Comparison of ENCODE assay signal across 7 cellular contexts in genomic region chr6:138691595-138692057, GRCh38.
A peak's percentile ranks its signal among the peaks of the same experiment; 100 is the strongest.
DNase-seq lines count a peak whose midpoint lies in the region; ATAC-seq, FAIRE-seq and TF ChIP-seq lines count a peak whose summit lies in the region.

No MANE protein-coding gene starts in this region.

- FAIRE-seq in HepG2 (lab: Jason Lieb, UNC) = peak; percentile 4

- no peak for TF ChIP-seq CTCF in breast epithelium (IDR thresholded peaks at IDR 0.05)
- no peak for TF ChIP-seq CTCF in HepG2 (CRISPR knock-in tag; IDR thresholded peaks at IDR 0.05)
- no peak for TF ChIP-seq CTCF in transverse colon (IDR thresholded peaks at IDR 0.05)

- no TSS peak for BruUV-seq in HepG2 (replicated peaks; lab: Mats Ljungman, UMichigan)

- CTCF ChIA-PET in HepG2 (lab: Yijun Ruan, JAX; ENCODE audit: low intra/inter-chr PET ratio, low total read pairs) = interaction anchor here (0.8 to 3.3 kb wide), 4 partner anchors 35 to 103 kb away, joined by 3 to 23 read pairs (median 3); no protein-coding TSS in a partner anchor

- peak overlapping the region; percentile 88 for H2AFZ ChIP-seq in HepG2 (ENCODE audit: low read length)

- no peaks in the 10 kb centered on the region for H3K27me3 ChIP-seq in MG63
- H3K27me3 ChIP-seq in breast epithelium = no peaks in the 10 kb centered on the region
- H3K27me3 ChIP-seq in HepG2 (ENCODE audit: control insufficient read depth in 1 of 2, insufficient read depth in 2 of 2, low read length in 2 of 2) = peaks cover 0 to 9% of the 10 kb centered on the region in 2 experiments; a peak in 1 of 5 replicates
- no peaks in the 10 kb centered on the region for H3K27me3 ChIP-seq in transverse colon

- no peak for TF ChIP-seq RAD21 in HepG2 (CRISPR knock-in tag; IDR thresholded peaks at IDR 0.05)

- 3% methylated on average over 14 of the region's 14 CpGs for whole genome bisulfite sequencing in HepG2 (ENCODE audit: low lambda C conversion rate)
- WGBS in transverse colon (ENCODE audit: low coverage in 1 of 2), 2 donors = 4 to 17% methylated on average over 9 to 14 of the region's 14 CpGs

- H3K27ac ChIP-seq in breast epithelium = peak overlapping the region; percentile 79 to 86
- H3K27ac ChIP-seq in HepG2 (ENCODE audit: extremely low read length, insufficient read depth, low read length) = peak overlapping the region; percentile 12
- peak overlapping the region in 3 of 4 donors; percentile 87 to 93 (median 88) for H3K27ac ChIP-seq in transverse colon

- TF ChIP-seq EP300 in HepG2 (IDR thresholded peaks at IDR 0.05; ENCODE audit: low read depth in 2 of 2, low read length in 2 of 2) (no peak), HepG2 (CRISPR knock-in tag; IDR thresholded peaks at IDR 0.05; ENCODE audit: borderline replicate concordance) (no peak), transverse colon (IDR thresholded peaks at IDR 0.05; ENCODE audit: low read depth) (no peak)

- TF ChIP-seq POLR2A in breast epithelium (IDR thresholded peaks at IDR 0.05) = no peak
- TF ChIP-seq POLR2A in HepG2 (IDR thresholded peaks at IDR 0.05; ENCODE audit: insufficient read depth in 1 of 2, low read depth in 2 of 2, low read length in 2 of 2) = no peak; a peak in 1 of 4 replicates
- TF ChIP-seq POLR2A in transverse colon (IDR thresholded peaks at IDR 0.05) = no peak

- H3K36me3 ChIP-seq in MG63 (no peaks in the 10 kb centered on the region), breast epithelium (no peaks in the 10 kb centered on the region), HepG2 (replicated peaks in 1 of 2; ENCODE audit: control insufficient read depth in 1 of 2, insufficient read depth in 2 of 2, low read length in 2 of 2) (no peaks in the 10 kb centered on the region), transverse colon (no peaks in the 10 kb centered on the region)

- DNase-seq in MG63 (peak; percentile 50), breast epithelium (ENCODE audit: low spot score in 2 of 2) (peak in 1 of 2 donors; percentile 29), HepG2 (ENCODE audit: low spot score) (peak; percentile 45), transverse colon (no peak)

- H3K79me2 ChIP-seq in HepG2 (ENCODE audit: insufficient read depth, low read length) = no peaks in the 10 kb centered on the region

- no peaks in the 10 kb centered on the region for H3K9me3 ChIP-seq in MG63
- no peaks in the 10 kb centered on the region for H3K9me3 ChIP-seq in breast epithelium
- H3K9me3 ChIP-seq in HepG2 (ENCODE audit: low read length) = no peaks in the 10 kb centered on the region
- H3K9me3 ChIP-seq in transverse colon = no peaks in the 10 kb centered on the region

- POLR2A ChIA-PET in HepG2 (lab: Yijun Ruan, JAX) = interaction anchor here (0.9 to 2.0 kb wide), 4 partner anchors 13 to 119 kb away, joined by 3 to 6 read pairs (median 5); partner anchors contain the start of gene CCDC28A

- H3K4me3 ChIP-seq in MG63 (peak overlapping the region; percentile 69), breast epithelium (peak overlapping the region; percentile 62 to 90 (median 86)), HepG2 (replicated peaks in 1 of 3; ENCODE audit: insufficient read depth in 1 of 3, low read depth in 2 of 3, low read length in 3 of 3) (peak overlapping the region; percentile 87 to 94 (median 90)), transverse colon (peak overlapping the region; percentile 65 to 97 (median 84))

- H3K9ac ChIP-seq in HepG2 (ENCODE audit: insufficient read depth, low read depth, low read length) = peak overlapping the region; percentile 75

- in situ Hi-C loops in HepG2 (cut with HindIII; ENCODE audit: extremely low pct_ligation_motif_present, low pct_unique_long_range_greater_than_20kb) = loop anchor here (5.0 to 25.0 kb wide), 2 partner anchors 76 to 671 kb away; partner anchors contain the start of gene CITED2
- in situ Hi-C loops in transverse colon (cut with MboI; ENCODE audit: low pct_ligation_motif_present in 1 of 4, low pct_unique_long_range_greater_than_20kb in 1 of 4, low sequenced_read_pairs in 3 of 4) = loop anchor here in 1 of 4 donors (10.0 kb wide), 1 partner anchor 73 kb away; no protein-coding TSS in a partner anchor

- peak; percentile 3 for ATAC-seq in GM18517 (IDR thresholded peaks at IDR 0.05; ENCODE audit: unreplicated experiment)
- ATAC-seq in HepG2 = peak; percentile 51
- no peak for ATAC-seq in GM18858 (IDR thresholded peaks at IDR 0.05; ENCODE audit: unreplicated experiment)
- ATAC-seq in GM21447 (IDR thresholded peaks at IDR 0.05; ENCODE audit: unreplicated experiment) = no peak

- intact Hi-C loops in breast epithelium (cut with DNase I; ENCODE audit: low total_unique reads) = no loop called here
- intact Hi-C loops in HepG2 (cut with micrococcal nuclease; ENCODE audit: unreplicated experiment) = loop anchor here (1.0 to 5.0 kb wide), 2 partner anchors 75 to 671 kb away; no protein-coding TSS in a partner anchor
- intact Hi-C loops in transverse colon (cut with DNase I; ENCODE audit: low total_unique reads) = loop anchor here (5.0 kb wide), 2 partner anchors 71 to 886 kb away; no protein-coding TSS in a partner anchor

- peak overlapping the region; percentile 87 for H3K4me2 ChIP-seq in HepG2 (ENCODE audit: low read depth, low read length)

- H4K20me1 ChIP-seq in HepG2 (ENCODE audit: insufficient read depth, low read length) = no peaks in the 10 kb centered on the region

- H3K4me1 ChIP-seq in breast epithelium (no peaks in the 10 kb centered on the region), HepG2 (ENCODE audit: insufficient read depth, low read length) (peaks cover 20% of the 10 kb centered on the region), transverse colon (peaks cover 0 to 15% (median 9%) of the 10 kb centered on the region in 4 donors)

TF ChIP-seq in HepG2, 621 proteins besides CTCF, POLR2A, EP300 and RAD21 (continues in another document):
- peak; percentile 54 for TF ChIP-seq SMAD3 (CRISPR knock-in tag; IDR thresholded peaks at IDR 0.05)
- TF ChIP-seq ZNF678 (CRISPR knock-in tag; IDR thresholded peaks at IDR 0.05) = no peak
- peak; percentile 4; the same call in 1 of the 2 replicates for TF ChIP-seq RFXAP (CRISPR knock-in tag; IDR thresholded peaks at IDR 0.05; ENCODE audit: borderline replicate concordance)
- TF ChIP-seq ZNF350 (CRISPR knock-in tag; IDR thresholded peaks at IDR 0.05; ENCODE audit: borderline replicate concordance, low read depth) = 0 out of 2 replicates have a peak, but pooled peaks have one; percentile 26
- peak; percentile 14; the same call in 1 of the 2 replicates for TF ChIP-seq IRF2 (CRISPR knock-in tag; IDR thresholded peaks at IDR 0.05)
- no peak for TF ChIP-seq HNF1A (IDR thresholded peaks at IDR 0.05; ENCODE audit: low read depth)
- TF ChIP-seq HNF1A (CRISPR knock-in tag; IDR thresholded peaks at IDR 0.05; ENCODE audit: borderline replicate concordance) = no peak
- peak; percentile 28; the same call in 1 of the 2 replicates for TF ChIP-seq CEBPB (IDR thresholded peaks at IDR 0.05; ENCODE audit: borderline replicate concordance, low read depth, low read length)
- 0 out of 2 replicates have a peak, but pooled peaks have one; percentile 2 for TF ChIP-seq DMAP1 (CRISPR knock-in tag; IDR thresholded peaks at IDR 0.05)
- 0 out of 2 replicates have a peak, but pooled peaks have one; percentile 8 for TF ChIP-seq FOXA3 (CRISPR knock-in tag; IDR thresholded peaks at IDR 0.05)
- 0 out of 2 replicates have a peak, but pooled peaks have one; percentile 7 for TF ChIP-seq MED1 (CRISPR knock-in tag; IDR thresholded peaks at IDR 0.05)
- TF ChIP-seq SAP130 (CRISPR knock-in tag; IDR thresholded peaks at IDR 0.05; ENCODE audit: low read depth) = peak; percentile 33
- 0 out of 2 replicates have a peak, but pooled peaks have one; percentile 35 for TF ChIP-seq MAF1 (CRISPR knock-in tag; IDR thresholded peaks at IDR 0.05; ENCODE audit: borderline replicate concordance)

Comparison
In these comparisons a context has a peak if more than half of its experiments do, and no peak if none do; other contexts are left out.
1. ATAC-seq: peak in GM18517 (single experiment) and HepG2 (single experiment); none in GM18858 (single experiment) and GM21447 (single experiment).
2. H3K27ac ChIP-seq: peak in every context shown above with its lines; median percentile 88 in transverse colon; 82 in breast epithelium; 12 in HepG2.
3. Peak in every context shown above with its lines, with median percentiles within 50 percentile points of each other: H3K4me3 ChIP-seq.